In the genomic region with DNA sequence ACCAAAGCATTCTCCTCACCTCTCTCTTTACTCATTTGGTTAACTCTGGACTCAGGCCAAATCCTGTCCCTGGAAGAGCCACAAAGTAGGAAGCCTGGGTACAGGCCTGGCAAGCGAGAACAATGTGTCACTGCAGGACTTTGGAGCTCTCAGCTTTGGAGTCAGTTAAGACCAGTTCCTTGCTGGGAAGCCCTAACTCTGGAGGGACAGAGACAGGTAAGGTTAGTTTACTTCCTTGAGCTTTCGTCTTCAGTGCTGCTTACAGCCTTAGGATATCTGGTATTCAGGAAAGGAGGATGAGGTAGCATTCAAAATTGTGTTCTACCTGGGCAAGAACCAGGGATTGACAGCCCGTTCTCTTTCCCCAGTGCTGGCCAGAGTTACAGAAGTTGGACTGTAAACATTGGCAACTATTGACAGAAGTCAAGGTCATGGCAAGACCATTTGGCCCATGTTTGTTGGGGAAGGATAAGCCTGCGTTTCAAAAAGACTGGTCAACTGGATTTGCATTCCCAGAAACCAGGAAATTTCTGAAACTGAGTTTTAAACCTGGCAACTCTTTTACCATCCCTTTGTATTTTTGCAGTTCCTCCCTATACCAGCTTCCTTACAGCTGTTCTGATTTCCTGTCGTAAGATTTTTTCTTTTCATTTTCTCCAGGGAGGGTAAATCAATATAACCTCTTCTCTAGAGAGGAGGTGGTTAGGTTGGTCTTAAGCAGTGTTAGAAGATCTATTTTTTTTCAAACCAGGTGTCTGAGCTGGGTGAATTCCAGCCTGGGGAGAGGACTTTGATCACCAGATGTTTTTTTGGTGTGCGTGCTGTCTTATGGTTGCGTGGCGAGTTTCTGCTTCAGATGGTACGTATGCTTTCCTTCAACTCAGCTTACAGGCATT, we compare ENCODE assay signal across 1 cellular context.
TF ChIP-seq lines count a peak whose summit lies in the region.

A gene with protein sequence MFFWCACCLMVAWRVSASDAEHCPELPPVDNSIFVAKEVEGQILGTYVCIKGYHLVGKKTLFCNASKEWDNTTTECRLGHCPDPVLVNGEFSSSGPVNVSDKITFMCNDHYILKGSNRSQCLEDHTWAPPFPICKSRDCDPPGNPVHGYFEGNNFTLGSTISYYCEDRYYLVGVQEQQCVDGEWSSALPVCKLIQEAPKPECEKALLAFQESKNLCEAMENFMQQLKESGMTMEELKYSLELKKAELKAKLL (plus strand): TSS at position 130 of the 896 bp plus-strand sequence. CDS start 672 bp downstream, at position 802.

TF ChIP-seq in HepG2, 621 proteins besides CTCF, POLR2A, EP300 and RAD21 (continued from another document and continues in another):
- TF ChIP-seq, protein P1, sequence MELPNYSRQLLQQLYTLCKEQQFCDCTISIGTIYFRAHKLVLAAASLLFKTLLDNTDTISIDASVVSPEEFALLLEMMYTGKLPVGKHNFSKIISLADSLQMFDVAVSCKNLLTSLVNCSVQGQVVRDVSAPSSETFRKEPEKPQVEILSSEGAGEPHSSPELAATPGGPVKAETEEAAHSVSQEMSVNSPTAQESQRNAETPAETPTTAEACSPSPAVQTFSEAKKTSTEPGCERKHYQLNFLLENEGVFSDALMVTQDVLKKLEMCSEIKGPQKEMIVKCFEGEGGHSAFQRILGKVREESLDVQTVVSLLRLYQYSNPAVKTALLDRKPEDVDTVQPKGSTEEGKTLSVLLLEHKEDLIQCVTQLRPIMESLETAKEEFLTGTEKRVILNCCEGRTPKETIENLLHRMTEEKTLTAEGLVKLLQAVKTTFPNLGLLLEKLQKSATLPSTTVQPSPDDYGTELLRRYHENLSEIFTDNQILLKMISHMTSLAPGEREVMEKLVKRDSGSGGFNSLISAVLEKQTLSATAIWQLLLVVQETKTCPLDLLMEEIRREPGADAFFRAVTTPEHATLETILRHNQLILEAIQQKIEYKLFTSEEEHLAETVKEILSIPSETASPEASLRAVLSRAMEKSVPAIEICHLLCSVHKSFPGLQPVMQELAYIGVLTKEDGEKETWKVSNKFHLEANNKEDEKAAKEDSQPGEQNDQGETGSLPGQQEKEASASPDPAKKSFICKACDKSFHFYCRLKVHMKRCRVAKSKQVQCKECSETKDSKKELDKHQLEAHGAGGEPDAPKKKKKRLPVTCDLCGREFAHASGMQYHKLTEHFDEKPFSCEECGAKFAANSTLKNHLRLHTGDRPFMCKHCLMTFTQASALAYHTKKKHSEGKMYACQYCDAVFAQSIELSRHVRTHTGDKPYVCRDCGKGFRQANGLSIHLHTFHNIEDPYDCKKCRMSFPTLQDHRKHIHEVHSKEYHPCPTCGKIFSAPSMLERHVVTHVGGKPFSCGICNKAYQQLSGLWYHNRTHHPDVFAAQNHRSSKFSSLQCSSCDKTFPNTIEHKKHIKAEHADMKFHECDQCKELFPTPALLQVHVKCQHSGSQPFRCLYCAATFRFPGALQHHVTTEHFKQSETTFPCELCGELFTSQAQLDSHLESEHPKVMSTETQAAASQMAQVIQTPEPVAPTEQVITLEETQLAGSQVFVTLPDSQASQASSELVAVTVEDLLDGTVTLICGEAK (IDR thresholded peaks at IDR 0.05): no peak
- TF ChIP-seq, protein P1 (CRISPR knock-in tag; IDR thresholded peaks at IDR 0.05): peak; percentile 37; the same call in 1 of the 2 replicates
- TF ChIP-seq FIP1L1 (IDR thresholded peaks at IDR 0.05; ENCODE audit: borderline replicate concordance, insufficient read depth, low read depth, low read length) (no peak), GATA4 (IDR thresholded peaks at IDR 0.05; ENCODE audit: borderline replicate concordance, low read depth) (peak; percentile 69; the same call in 1 of the 2 replicates), ZMAT3 (CRISPR knock-in tag; conservative IDR thresholded peaks at IDR 0.05) (no peak), ZNF564 (CRISPR knock-in tag; IDR thresholded peaks at IDR 0.05) (no peak; the same call in 1 of the 2 replicates), ESRRA (CRISPR knock-in tag; IDR thresholded peaks at IDR 0.05; ENCODE audit: low read depth) (0 out of 2 replicates have a peak, but pooled peaks have one; percentile 57), XBP1 (CRISPR knock-in tag; IDR thresholded peaks at IDR 0.05) (no peak), ZFP41 (CRISPR knock-in tag; IDR thresholded peaks at IDR 0.05; ENCODE audit: borderline replicate concordance) (no peak), PAX8 (CRISPR knock-in tag; IDR thresholded peaks at IDR 0.05; ENCODE audit: borderline replicate concordance) (no peak), ZNF598 (CRISPR knock-in tag; IDR thresholded peaks at IDR 0.05; ENCODE audit: borderline replicate concordance) (no peak), CENPX (CRISPR knock-in tag; IDR thresholded peaks at IDR 0.05) (no peak), ZNF296 (CRISPR knock-in tag; conservative IDR thresholded peaks at IDR 0.05) (no peak), ZNF282 (IDR thresholded peaks at IDR 0.05; ENCODE audit: partially characterized antibody) (no peak), SMARCC2 (IDR thresholded peaks at IDR 0.05) (no peak), TSC22D2 (CRISPR knock-in tag; IDR thresholded peaks at IDR 0.05; ENCODE audit: borderline replicate concordance) (no peak), ZNF510 (CRISPR knock-in tag; IDR thresholded peaks at IDR 0.05; ENCODE audit: low read depth) (0 out of 2 replicates have a peak, but pooled peaks have one; percentile 54), ZNF746 (CRISPR knock-in tag; IDR thresholded peaks at IDR 0.05) (no peak; the same call in 1 of the 2 replicates), ATM (IDR thresholded peaks at IDR 0.05; ENCODE audit: borderline replicate concordance) (no peak), HOXA7 (CRISPR knock-in tag; IDR thresholded peaks at IDR 0.05) (no peak), TCF12 (IDR thresholded peaks at IDR 0.05) (no peak), TCF12 (CRISPR knock-in tag; IDR thresholded peaks at IDR 0.05) (peak; percentile 91), ZNF34 (CRISPR knock-in tag; IDR thresholded peaks at IDR 0.05; ENCODE audit: borderline replicate concordance) (0 out of 2 replicates have a peak, but pooled peaks have one; percentile 76), ZNF570 (CRISPR knock-in tag; IDR thresholded peaks at IDR 0.05; ENCODE audit: borderline replicate concordance) (no peak), SATB2 (CRISPR knock-in tag; IDR thresholded peaks at IDR 0.05) (no peak), MTA3 (CRISPR knock-in tag; IDR thresholded peaks at IDR 0.05) (no peak), U2AF2 (IDR thresholded peaks at IDR 0.05; ENCODE audit: low read depth, low read length) (no peak), THYN1 (CRISPR knock-in tag; IDR thresholded peaks at IDR 0.05; ENCODE audit: borderline replicate concordance, low read depth) (no peak), RFX3 (CRISPR knock-in tag; IDR thresholded peaks at IDR 0.05) (no peak; the same call in 1 of the 2 replicates), DNMT1 (CRISPR knock-in tag; IDR thresholded peaks at IDR 0.05) (no peak), CAMTA2 (CRISPR knock-in tag; IDR thresholded peaks at IDR 0.05; ENCODE audit: borderline replicate concordance) (no peak), ZNF660 (CRISPR knock-in tag; IDR thresholded peaks at IDR 0.05; ENCODE audit: borderline replicate concordance, low read depth) (no peak), KAT7 (CRISPR knock-in tag; IDR thresholded peaks at IDR 0.05; ENCODE audit: borderline replicate concordance) (0 out of 2 replicates have a peak, but pooled peaks have one; percentile 63), ZFP82 (CRISPR knock-in tag; IDR thresholded peaks at IDR 0.05; ENCODE audit: borderline replicate concordance) (no peak), ZNF431 (CRISPR knock-in tag; IDR thresholded peaks at IDR 0.05; ENCODE audit: borderline replicate concordance, low read depth) (no peak), ZNF569 (CRISPR knock-in tag; IDR thresholded peaks at IDR 0.05; ENCODE audit: borderline replicate concordance) (no peak), HMG20A (CRISPR knock-in tag; IDR thresholded peaks at IDR 0.05; ENCODE audit: borderline replicate concordance) (peak; percentile 85), ZKSCAN8 (CRISPR knock-in tag; IDR thresholded peaks at IDR 0.05; ENCODE audit: borderline replicate concordance) (peak; percentile 86; the same call in 1 of the 2 replicates), ZNF292 (CRISPR knock-in tag; IDR thresholded peaks at IDR 0.05; ENCODE audit: borderline replicate concordance, low read depth) (peak; percentile 61), PAWR (CRISPR knock-in tag; IDR thresholded peaks at IDR 0.05; ENCODE audit: borderline replicate concordance) (no peak)
- TF ChIP-seq, protein P2, sequence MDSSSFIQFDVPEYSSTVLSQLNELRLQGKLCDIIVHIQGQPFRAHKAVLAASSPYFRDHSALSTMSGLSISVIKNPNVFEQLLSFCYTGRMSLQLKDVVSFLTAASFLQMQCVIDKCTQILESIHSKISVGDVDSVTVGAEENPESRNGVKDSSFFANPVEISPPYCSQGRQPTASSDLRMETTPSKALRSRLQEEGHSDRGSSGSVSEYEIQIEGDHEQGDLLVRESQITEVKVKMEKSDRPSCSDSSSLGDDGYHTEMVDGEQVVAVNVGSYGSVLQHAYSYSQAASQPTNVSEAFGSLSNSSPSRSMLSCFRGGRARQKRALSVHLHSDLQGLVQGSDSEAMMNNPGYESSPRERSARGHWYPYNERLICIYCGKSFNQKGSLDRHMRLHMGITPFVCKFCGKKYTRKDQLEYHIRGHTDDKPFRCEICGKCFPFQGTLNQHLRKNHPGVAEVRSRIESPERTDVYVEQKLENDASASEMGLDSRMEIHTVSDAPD (CRISPR knock-in tag; IDR thresholded peaks at IDR 0.05): peak; percentile 99
- TF ChIP-seq, protein P3, sequence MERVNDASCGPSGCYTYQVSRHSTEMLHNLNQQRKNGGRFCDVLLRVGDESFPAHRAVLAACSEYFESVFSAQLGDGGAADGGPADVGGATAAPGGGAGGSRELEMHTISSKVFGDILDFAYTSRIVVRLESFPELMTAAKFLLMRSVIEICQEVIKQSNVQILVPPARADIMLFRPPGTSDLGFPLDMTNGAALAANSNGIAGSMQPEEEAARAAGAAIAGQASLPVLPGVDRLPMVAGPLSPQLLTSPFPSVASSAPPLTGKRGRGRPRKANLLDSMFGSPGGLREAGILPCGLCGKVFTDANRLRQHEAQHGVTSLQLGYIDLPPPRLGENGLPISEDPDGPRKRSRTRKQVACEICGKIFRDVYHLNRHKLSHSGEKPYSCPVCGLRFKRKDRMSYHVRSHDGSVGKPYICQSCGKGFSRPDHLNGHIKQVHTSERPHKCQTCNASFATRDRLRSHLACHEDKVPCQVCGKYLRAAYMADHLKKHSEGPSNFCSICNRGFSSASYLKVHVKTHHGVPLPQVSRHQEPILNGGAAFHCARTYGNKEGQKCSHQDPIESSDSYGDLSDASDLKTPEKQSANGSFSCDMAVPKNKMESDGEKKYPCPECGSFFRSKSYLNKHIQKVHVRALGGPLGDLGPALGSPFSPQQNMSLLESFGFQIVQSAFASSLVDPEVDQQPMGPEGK (CRISPR knock-in tag; IDR thresholded peaks at IDR 0.05): peak; percentile 73
- TF ChIP-seq, protein P4, sequence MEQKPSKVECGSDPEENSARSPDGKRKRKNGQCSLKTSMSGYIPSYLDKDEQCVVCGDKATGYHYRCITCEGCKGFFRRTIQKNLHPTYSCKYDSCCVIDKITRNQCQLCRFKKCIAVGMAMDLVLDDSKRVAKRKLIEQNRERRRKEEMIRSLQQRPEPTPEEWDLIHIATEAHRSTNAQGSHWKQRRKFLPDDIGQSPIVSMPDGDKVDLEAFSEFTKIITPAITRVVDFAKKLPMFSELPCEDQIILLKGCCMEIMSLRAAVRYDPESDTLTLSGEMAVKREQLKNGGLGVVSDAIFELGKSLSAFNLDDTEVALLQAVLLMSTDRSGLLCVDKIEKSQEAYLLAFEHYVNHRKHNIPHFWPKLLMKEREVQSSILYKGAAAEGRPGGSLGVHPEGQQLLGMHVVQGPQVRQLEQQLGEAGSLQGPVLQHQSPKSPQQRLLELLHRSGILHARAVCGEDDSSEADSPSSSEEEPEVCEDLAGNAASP (CRISPR knock-in tag; IDR thresholded peaks at IDR 0.05; ENCODE audit: borderline replicate concordance): no peak; the same call in none of the 2 replicates
- TF ChIP-seq, protein P5, sequence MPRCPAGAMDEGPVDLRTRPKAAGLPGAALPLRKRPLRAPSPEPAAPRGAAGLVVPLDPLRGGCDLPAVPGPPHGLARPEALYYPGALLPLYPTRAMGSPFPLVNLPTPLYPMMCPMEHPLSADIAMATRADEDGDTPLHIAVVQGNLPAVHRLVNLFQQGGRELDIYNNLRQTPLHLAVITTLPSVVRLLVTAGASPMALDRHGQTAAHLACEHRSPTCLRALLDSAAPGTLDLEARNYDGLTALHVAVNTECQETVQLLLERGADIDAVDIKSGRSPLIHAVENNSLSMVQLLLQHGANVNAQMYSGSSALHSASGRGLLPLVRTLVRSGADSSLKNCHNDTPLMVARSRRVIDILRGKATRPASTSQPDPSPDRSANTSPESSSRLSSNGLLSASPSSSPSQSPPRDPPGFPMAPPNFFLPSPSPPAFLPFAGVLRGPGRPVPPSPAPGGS (CRISPR knock-in tag; IDR thresholded peaks at IDR 0.05): peak; percentile 69; the same call in 1 of the 2 replicates
- TF ChIP-seq, protein P6, sequence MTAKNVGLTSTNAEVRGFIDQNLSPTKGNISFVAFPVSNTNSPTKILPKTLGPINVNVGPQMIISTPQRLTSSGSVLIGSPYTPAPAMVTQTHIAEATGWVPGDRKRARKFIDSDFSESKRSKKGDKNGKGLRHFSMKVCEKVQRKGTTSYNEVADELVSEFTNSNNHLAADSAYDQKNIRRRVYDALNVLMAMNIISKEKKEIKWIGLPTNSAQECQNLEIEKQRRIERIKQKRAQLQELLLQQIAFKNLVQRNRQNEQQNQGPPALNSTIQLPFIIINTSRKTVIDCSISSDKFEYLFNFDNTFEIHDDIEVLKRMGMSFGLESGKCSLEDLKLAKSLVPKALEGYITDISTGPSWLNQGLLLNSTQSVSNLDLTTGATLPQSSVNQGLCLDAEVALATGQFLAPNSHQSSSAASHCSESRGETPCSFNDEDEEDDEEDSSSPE (CRISPR knock-in tag; IDR thresholded peaks at IDR 0.05): no peak; the same call in 1 of the 2 replicates
